ENCODE assay signal across 11 cellular contexts in genomic region chr13:75437582-75438318, GRCh38. TPM values are rescaled to one million over a fixed set of nuclear protein-coding genes. Genes with fewer than 3 reads are reported as not detected.
DNase-seq lines count a peak whose midpoint lies in the region; ATAC-seq and TF ChIP-seq lines count a peak whose summit lies in the region.
"Had no signal": no experiment of that assay in that cellular context is flagged by ENCODE, and none has a peak within 500 bp of the region (broad histone marks: within the 10 kb centered on the region; RNA-seq: fewer than 3 reads in every experiment).

No MANE protein-coding gene starts in this region.

- no peak overlapping the region for H3K4me3 Mint-ChIP-seq in WTC11
- H3K4me3 Mint-ChIP-seq: nephron progenitor cell had no signal

- H3K27me3 ChIP-seq in heart right ventricle, result no peaks in the 10 kb centered on the region
- no peaks in the 10 kb centered on the region for H3K27me3 ChIP-seq in gastrocnemius medialis
- H3K27me3 ChIP-seq: dorsolateral prefrontal cortex had no signal

- no peaks in the 10 kb centered on the region for H3K27me3 Mint-ChIP-seq in WTC11 (ENCODE audit: low read depth)

- TF ChIP-seq CTCF in HFF-Myc (IDR thresholded peaks at IDR 0.05; ENCODE audit: low read depth, low read length, missing control alignments), result no peak
- TF ChIP-seq CTCF in WTC11 (IDR thresholded peaks at IDR 0.05), result no peak
- no peak for TF ChIP-seq CTCF in heart right ventricle (IDR thresholded peaks at IDR 0.05)
- TF ChIP-seq CTCF in gastrocnemius medialis (IDR thresholded peaks at IDR 0.05 in 4 of 5, conservative IDR thresholded peaks at IDR 0.05 in 1 of 5), result no peak

- WGBS in heart right ventricle, 2 donors, result 23 to 37% methylated on average over 4 of the region's 4 CpGs

- H3K36me3 ChIP-seq in heart right ventricle (no peaks in the 10 kb centered on the region), gastrocnemius medialis (no peaks in the 10 kb centered on the region)

- H3K4me1 Mint-ChIP-seq in WTC11, result peaks cover 14% of the 10 kb centered on the region

- peak overlapping the region in 8 of 10 donors; percentile 21 to 77 (median 58) for H3K27ac ChIP-seq in heart right ventricle
- H3K27ac ChIP-seq in gastrocnemius medialis, result peak overlapping the region; percentile 73 to 98 (median 93)
- H3K27ac ChIP-seq: dorsolateral prefrontal cortex had no signal

- H3K9me3 ChIP-seq in heart right ventricle, result peaks cover 0 to 6% (median 0%) of the 10 kb centered on the region in 11 donors
- H3K9me3 ChIP-seq in gastrocnemius medialis, result no peaks in the 10 kb centered on the region

- H3K4me1 ChIP-seq in heart right ventricle (peaks cover 0 to 58% (median 33%) of the 10 kb centered on the region in 9 donors), gastrocnemius medialis (peaks cover 67% of the 10 kb centered on the region in 2 donors)

- CTCF ChIA-PET in WTC11 (lab: Charles Lee), result interaction anchor here (0.8 to 1.5 kb wide), 3 partner anchors 44 to 72 kb away, joined by 3 to 8 read pairs (median 6); partner anchors contain the start of gene TBC1D4

- no peak for TF ChIP-seq POLR2A in gastrocnemius medialis (IDR thresholded peaks at IDR 0.05)

- ATAC-seq in WTC11 (peak; percentile 56), heart right ventricle (peak; percentile 50 to 73 (median 62)), gastrocnemius medialis (peak in 1 of 2 donors; percentile 24), GM21529 (IDR thresholded peaks at IDR 0.05; ENCODE audit: unreplicated experiment) (no peak), GM21381 (IDR thresholded peaks at IDR 0.05; ENCODE audit: unreplicated experiment) (no peak)

- peaks cover 4% of the 10 kb centered on the region for H3K9me3 Mint-ChIP-seq in WTC11

- POLR2A ChIA-PET in WTC11 (lab: Charles Lee), result interaction anchor here (0.6 kb wide), 1 partner anchor 53 kb away, joined by 6 read pairs; no protein-coding TSS in a partner anchor

- in situ Hi-C loops in gastrocnemius medialis (cut with MboI; ENCODE audit: low sequenced_read_pairs in 4 of 4), result no loop called here

- no peak overlapping the region for H3K27ac Mint-ChIP-seq in WTC11
- H3K27ac Mint-ChIP-seq: nephron progenitor cell had no signal

- peaks cover 4% of the 10 kb centered on the region; the same call in 1 of the 2 replicates for H3K36me3 Mint-ChIP-seq in WTC11

- H3K4me3 ChIP-seq in HFF-Myc (replicated peaks; ENCODE audit: low read depth, low read length), result no peak overlapping the region
- peak overlapping the region in 1 of 10 donors; percentile 0 for H3K4me3 ChIP-seq in heart right ventricle
- peak overlapping the region in 1 of 4 donors; percentile 16 for H3K4me3 ChIP-seq in gastrocnemius medialis
- H3K4me3 ChIP-seq: dorsolateral prefrontal cortex had no signal

- intact Hi-C loops in heart right ventricle (cut with DNase I) (loop anchor here in 1 of 10 donors (5.0 kb wide), 1 partner anchor 45 kb away; the partner anchor contains the start of gene TBC1D4), gastrocnemius medialis (cut with DNase I; ENCODE audit: low total_unique reads) (no loop called here)

- DNase-seq in HFF-Myc (ENCODE audit: extremely low read depth, low read depth), result peak; percentile 25
- no peak for DNase-seq in WTC11 (ENCODE audit: low spot score)
- DNase-seq in heart right ventricle, result peak in 1 of 2 donors; percentile 26
- no peak for DNase-seq in gastrocnemius medialis
- no peak for DNase-seq in NCI-H526 treated with DMSO at 0.1 percent for 48 hours (lab: John Stamatoyannopoulos, UW)
- DNase-seq: activated CD4-positive, alpha-beta T cell treated with anti-CD3 and anti-CD28 coated beads, Interleukin-2, amount 50 U/mL, for 48 hours; dorsolateral prefrontal cortex; nephron progenitor cell; SW 1271 had no signal

TF ChIP-seq in WTC11, 78 proteins besides CTCF, POLR2A, EP300 and RAD21 (continues in another document):
- TF ChIP-seq IRF2 (CRISPR knock-in tag; IDR thresholded peaks at IDR 0.05; ENCODE audit: borderline replicate concordance, low read depth) (no peak), ZNF281 (CRISPR knock-in tag; IDR thresholded peaks at IDR 0.05) (no peak), FOXP1 (CRISPR knock-in tag; IDR thresholded peaks at IDR 0.05; ENCODE audit: borderline replicate concordance) (no peak), HMGXB4 (CRISPR knock-in tag; IDR thresholded peaks at IDR 0.05) (no peak), E2F4 (CRISPR knock-in tag; IDR thresholded peaks at IDR 0.05; ENCODE audit: borderline replicate concordance, low read depth) (no peak), ZNF512 (CRISPR knock-in tag; IDR thresholded peaks at IDR 0.05; ENCODE audit: borderline replicate concordance) (no peak), SMAD3 (CRISPR knock-in tag; IDR thresholded peaks at IDR 0.05; ENCODE audit: borderline replicate concordance) (no peak), GTF2I (CRISPR knock-in tag; conservative IDR thresholded peaks at IDR 0.05) (no peak), ZNF423 (CRISPR knock-in tag; IDR thresholded peaks at IDR 0.05) (no peak), CBFB (CRISPR knock-in tag; IDR thresholded peaks at IDR 0.05; ENCODE audit: low read depth) (no peak), ZNF317 (CRISPR knock-in tag; IDR thresholded peaks at IDR 0.05; ENCODE audit: borderline replicate concordance, low read depth) (no peak), MXD4 (CRISPR knock-in tag; IDR thresholded peaks at IDR 0.05; ENCODE audit: borderline replicate concordance) (no peak), TCF7 (CRISPR knock-in tag; IDR thresholded peaks at IDR 0.05; ENCODE audit: low read depth) (no peak), RELA (CRISPR knock-in tag; IDR thresholded peaks at IDR 0.05; ENCODE audit: borderline replicate concordance) (no peak)

RNA-seq across cellular contexts. Expression of gene TBC1D4, which starts 44.2 kb away (rescaled TPM):
- 30.1 to 37.1 TPM (median 30.4 TPM) in 3 replicates for total RNA-seq in WTC11 (2021)
- 100 to 1,000 TPM in 5 of 10 donors, 10 to 100 TPM in 5; 56.4 to 124 (median 102) TPM for total RNA-seq in heart right ventricle
- polyA plus RNA-seq in heart right ventricle, result 10 to 100 TPM; 10.1 to 77.2 TPM
- total RNA-seq in gastrocnemius medialis, result 100 to 1,000 TPM in 3 of 4 donors, 10 to 100 TPM in 1; 49.9 to 279 (median 211) TPM

Comparison
In these comparisons a context has a peak if more than half of its experiments do, and no peak if none do; other contexts are left out.
1. ATAC-seq: peak in WTC11 (single experiment) and heart right ventricle (8 of 8); none in GM21529 (single experiment) and GM21381 (single experiment).